In genomic region chr1:168520052-168520751, GRCh38 we compare ENCODE assay signal across 12 cellular contexts. TPM values are rescaled to one million over a fixed set of nuclear protein-coding genes. Genes with fewer than 3 reads are reported as not detected.
DNase-seq lines count a peak whose midpoint lies in the region; ATAC-seq and TF ChIP-seq lines count a peak whose summit lies in the region.
"Had no signal": no experiment of that assay in that cellular context is flagged by ENCODE, and none has a peak within 500 bp of the region (broad histone marks: within the 10 kb centered on the region; RNA-seq: fewer than 3 reads in every experiment).

No MANE protein-coding gene starts in this region.

- no peak for TF ChIP-seq CTCF in left lung (IDR thresholded peaks at IDR 0.05)

- peak overlapping the region; percentile 3 to 68 (median 50) for H3K4me3 Mint-ChIP-seq in CD4-positive, CD25-positive, alpha-beta regulatory T cell
- peak overlapping the region; percentile 32 for H3K4me3 Mint-ChIP-seq in activated CD4-positive, alpha-beta memory T cell treated with anti-CD3 and anti-CD28 coated beads for 36 hours

- CTCF ChIA-PET in activated CD4-positive, alpha-beta memory T cell treated with anti-CD3 and anti-CD28 coated beads for 36 hours (lab: Charles Lee): no interaction called here

- DNase-seq in CD4-positive, CD25-positive, alpha-beta regulatory T cell: peak in 1 of 3 donors; percentile 50
- DNase-seq in activated CD4-positive, alpha-beta memory T cell treated with anti-CD3 and anti-CD28 coated beads for 36 hours: peak; percentile 49
- peak; percentile 18 for DNase-seq in left kidney (ENCODE audit: low read depth, low spot score)
- DNase-seq in caudate nucleus (lab: John Stamatoyannopoulos, UW): no peak
- DNase-seq in left lung: no peak
- DNase-seq: HCEC 1CT, NCI-H345, SW 1271 had no signal

- no peak overlapping the region for H3K27ac ChIP-seq in CD4-positive, CD25-positive, alpha-beta regulatory T cell (ENCODE audit: insufficient read depth, low read length, poor library complexity, severe bottlenecking)
- H3K27ac ChIP-seq in caudate nucleus (ENCODE audit: low read depth, low read length): no peak overlapping the region
- H3K27ac ChIP-seq in left lung: no peak overlapping the region

- intact Hi-C loops in activated CD4-positive, alpha-beta memory T cell treated with anti-CD3 and anti-CD28 coated beads for 36 hours (cut with micrococcal nuclease): loop anchor here (1.0 to 5.0 kb wide), 2 partner anchors 11 to 847 kb away; partner anchors contain the start of genes BLZF1 and NME7
- intact Hi-C loops in left lung (cut with DNase I): no loop called here

- no peaks in the 10 kb centered on the region for H3K36me3 Mint-ChIP-seq in CD4-positive, CD25-positive, alpha-beta regulatory T cell
- peaks cover 2% of the 10 kb centered on the region for H3K36me3 Mint-ChIP-seq in activated CD4-positive, alpha-beta memory T cell treated with anti-CD3 and anti-CD28 coated beads for 36 hours

- H3K9me3 ChIP-seq in CD4-positive, CD25-positive, alpha-beta regulatory T cell (ENCODE audit: control insufficient read depth in 2 of 2, low read length in 2 of 2): peaks cover 0 to 5% of the 10 kb centered on the region in 2 experiments
- H3K9me3 ChIP-seq in left lung: peaks cover 0 to 5% of the 10 kb centered on the region in 2 donors

- H3K9me3 Mint-ChIP-seq in CD4-positive, CD25-positive, alpha-beta regulatory T cell: peaks cover 0 to 11% (median 3%) of the 10 kb centered on the region in 7 donors
- peaks cover 7% of the 10 kb centered on the region for H3K9me3 Mint-ChIP-seq in activated CD4-positive, alpha-beta memory T cell treated with anti-CD3 and anti-CD28 coated beads for 36 hours

- H3K4me3 ChIP-seq in CD4-positive, CD25-positive, alpha-beta regulatory T cell (ENCODE audit: low read depth, low read length): no peak overlapping the region
- no peak overlapping the region for H3K4me3 ChIP-seq in left lung

- H3K27me3 ChIP-seq in CD4-positive, CD25-positive, alpha-beta regulatory T cell (ENCODE audit: control insufficient read depth, insufficient read depth, low read length): no peaks in the 10 kb centered on the region
- H3K27me3 ChIP-seq in left lung: no peaks in the 10 kb centered on the region

- H3K36me3 ChIP-seq in CD4-positive, CD25-positive, alpha-beta regulatory T cell (ENCODE audit: control insufficient read depth, insufficient read depth, low read length): no peaks in the 10 kb centered on the region
- H3K36me3 ChIP-seq in left lung: no peaks in the 10 kb centered on the region

- H3K27ac Mint-ChIP-seq in CD4-positive, CD25-positive, alpha-beta regulatory T cell: peak overlapping the region; percentile 40 to 80 (median 77)
- peak overlapping the region; percentile 73 for H3K27ac Mint-ChIP-seq in activated CD4-positive, alpha-beta memory T cell treated with anti-CD3 and anti-CD28 coated beads for 36 hours

- POLR2A ChIA-PET in activated CD4-positive, alpha-beta memory T cell treated with anti-CD3 and anti-CD28 coated beads for 36 hours (lab: Charles Lee): no interaction called here

- ATAC-seq in CD4-positive, CD25-positive, alpha-beta regulatory T cell (ENCODE audit: low read depth in 2 of 2): peak in 1 of 2 donors; percentile 52
- ATAC-seq in GM21786 (IDR thresholded peaks at IDR 0.05; ENCODE audit: unreplicated experiment) (peak; percentile 75), GM21737 (IDR thresholded peaks at IDR 0.05; ENCODE audit: unreplicated experiment) (no peak), HG03439 (IDR thresholded peaks at IDR 0.05; ENCODE audit: unreplicated experiment) (no peak), left lung (no peak)

- H3K4me1 Mint-ChIP-seq in CD4-positive, CD25-positive, alpha-beta regulatory T cell: peaks cover 26 to 45% (median 35%) of the 10 kb centered on the region in 4 donors
- H3K4me1 Mint-ChIP-seq in activated CD4-positive, alpha-beta memory T cell treated with anti-CD3 and anti-CD28 coated beads for 36 hours (ENCODE audit: low read depth): peaks cover 48% of the 10 kb centered on the region

- H3K4me1 ChIP-seq in CD4-positive, CD25-positive, alpha-beta regulatory T cell (ENCODE audit: control insufficient read depth, insufficient read depth, low read length, poor library complexity, severe bottlenecking): peaks cover 31% of the 10 kb centered on the region
- peaks cover 0 to 14% of the 10 kb centered on the region in 2 donors for H3K4me1 ChIP-seq in left lung

- peaks cover 6% of the 10 kb centered on the region for H3K27me3 Mint-ChIP-seq in CD4-positive, CD25-positive, alpha-beta regulatory T cell
- H3K27me3 Mint-ChIP-seq in activated CD4-positive, alpha-beta memory T cell treated with anti-CD3 and anti-CD28 coated beads for 36 hours: no peaks in the 10 kb centered on the region

RNA-seq across cellular contexts. Expression of gene XCL2, which starts 23.6 kb away (rescaled TPM):
- not detected for total RNA-seq in CD4-positive, CD25-positive, alpha-beta regulatory T cell
- under 1 TPM in 1 of 4 donors, not detected in 3; 0.83 TPM for polyA plus RNA-seq in CD4-positive, CD25-positive, alpha-beta regulatory T cell
- 1 to 10 TPM in 1 of 2 experiments, under 1 TPM in 1; 0.75 to 1.1 TPM for total RNA-seq in activated CD4-positive, alpha-beta memory T cell treated with anti-CD3 and anti-CD28 coated beads for 36 hours
- total RNA-seq in left lung: under 1 TPM in 1 of 2 donors, not detected in 1; 0.89 TPM
- polyA plus RNA-seq: BJ had no signal

RNA-seq across cellular contexts. Expression of gene XCL1, which starts 56.2 kb away (rescaled TPM):
- total RNA-seq in CD4-positive, CD25-positive, alpha-beta regulatory T cell: not detected
- polyA plus RNA-seq in CD4-positive, CD25-positive, alpha-beta regulatory T cell: not detected
- total RNA-seq in activated CD4-positive, alpha-beta memory T cell treated with anti-CD3 and anti-CD28 coated beads for 36 hours: 1 to 10 TPM in 1 of 2 experiments, under 1 TPM in 1; 0.97 to 1.2 TPM
- total RNA-seq in left lung: under 1 TPM in 1 of 2 donors, not detected in 1; 0.73 TPM
- polyA plus RNA-seq: BJ had no signal

Comparison
In these comparisons a context has a peak if more than half of its experiments do, and no peak if none do; other contexts are left out.
1. DNase-seq: peak in activated CD4-positive, alpha-beta memory T cell treated with anti-CD3 and anti-CD28 coated beads for 36 hours (single experiment) and left kidney (single experiment); none in caudate nucleus (0 of 61) and left lung (0 of 2).